Comparison of ENCODE assay signal across 20 cellular contexts in the genomic region with DNA sequence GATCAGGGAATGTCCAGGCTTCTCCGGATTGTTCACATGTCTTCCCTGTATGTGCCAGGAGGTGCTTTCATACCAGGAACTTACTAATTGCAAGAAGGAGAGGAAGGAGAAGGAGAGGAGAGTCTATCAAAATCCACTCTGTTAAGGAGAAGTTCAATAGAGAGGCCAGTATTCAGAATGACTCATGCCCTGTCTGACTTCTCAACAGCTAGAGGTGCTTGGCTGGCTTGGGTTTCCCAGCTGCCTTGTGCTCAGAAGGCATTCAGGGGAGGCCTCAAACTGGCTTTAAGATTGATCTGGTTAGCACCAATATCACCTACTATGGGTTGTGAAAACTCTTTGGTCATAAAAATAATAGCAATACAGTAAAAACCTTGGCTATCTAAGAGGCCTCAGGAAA.
A peak's percentile ranks its signal among the peaks of the same experiment; 100 is the strongest.
DNase-seq lines count a peak whose midpoint lies in the region; ATAC-seq and TF ChIP-seq lines count a peak whose summit lies in the region.
"Had no signal": no experiment of that assay in that cellular context is flagged by ENCODE, and none has a peak within 500 bp of the region (broad histone marks: within the 10 kb centered on the region; RNA-seq: fewer than 3 reads in every experiment).

No MANE protein-coding gene starts in this region.

- H3K36me3 ChIP-seq in HAP-1 (replicated peaks) = no peaks in the 10 kb centered on the region
- H3K36me3 ChIP-seq: BE2C, pancreas, uterus had no signal

- H3K4me3 Mint-ChIP-seq in stimulated activated effector memory CD8-positive, alpha-beta T cell treated with anti-CD3 and anti-CD28 coated beads, Interleukin-12 subunit alpha, Interleukin-12 subunit beta, amount 100 ng/mL, for 72 hours = no peak overlapping the region
- H3K4me3 Mint-ChIP-seq: natural killer cell had no signal

- H3K9me3 ChIP-seq in HAP-1 = no peaks in the 10 kb centered on the region
- H3K9me3 ChIP-seq: BE2C, pancreas, uterus had no signal

- TF ChIP-seq CTCF in NB4 (IDR thresholded peaks at IDR 0.05; ENCODE audit: low read depth, low read length) (no peak), epithelial cell of esophagus (IDR thresholded peaks at IDR 0.05; ENCODE audit: insufficient read depth, low read depth, low read length, missing control alignments) (no peak)

- no peaks in the 10 kb centered on the region for H3K4me1 ChIP-seq in HAP-1
- H3K4me1 ChIP-seq: BE2C, pancreas, uterus had no signal

- H3K4me1 Mint-ChIP-seq in stimulated activated effector memory CD8-positive, alpha-beta T cell treated with anti-CD3 and anti-CD28 coated beads, Interleukin-12 subunit alpha, Interleukin-12 subunit beta, amount 100 ng/mL, for 72 hours = peaks cover 8% of the 10 kb centered on the region
- H3K4me1 Mint-ChIP-seq: natural killer cell had no signal

- ATAC-seq in stimulated activated effector memory CD8-positive, alpha-beta T cell treated with anti-CD3 and anti-CD28 coated beads, Interleukin-12 subunit alpha, Interleukin-12 subunit beta, amount 100 ng/mL, for 72 hours = peak; percentile 55
- ATAC-seq in GM21576 (IDR thresholded peaks at IDR 0.05; ENCODE audit: unreplicated experiment) = no peak
- ATAC-seq: natural killer cell had no signal

- no peaks in the 10 kb centered on the region for H3K27me3 ChIP-seq in HAP-1 (ENCODE audit: low read depth)
- H3K27me3 ChIP-seq: BE2C, pancreas, uterus had no signal

- TF ChIP-seq POLR2A in NB4 (IDR thresholded peaks at IDR 0.05; ENCODE audit: extremely low read depth, insufficient read length) = no peak

- no peaks in the 10 kb centered on the region for H3K36me3 Mint-ChIP-seq in stimulated activated effector memory CD8-positive, alpha-beta T cell treated with anti-CD3 and anti-CD28 coated beads, Interleukin-12 subunit alpha, Interleukin-12 subunit beta, amount 100 ng/mL, for 72 hours
- H3K36me3 Mint-ChIP-seq: natural killer cell had no signal

- DNase-seq in NCI-H82 (lab: John Stamatoyannopoulos, UW) (peak; percentile 22), NCI-H82 treated with DMSO at 0.1 percent for 48 hours (lab: John Stamatoyannopoulos, UW; ENCODE audit: unreplicated experiment) (no peak), NB4 (ENCODE audit: low read depth) (peak; percentile 12), epithelial cell of esophagus (ENCODE audit: low read depth) (peak; percentile 24), NCI-H345 (lab: John Stamatoyannopoulos, UW) (no peak), HAP-1 (ENCODE audit: low spot score in 2 of 2) (no peak)
- DNase-seq in stimulated activated effector memory CD8-positive, alpha-beta T cell treated with anti-CD3 and anti-CD28 coated beads, Interleukin-12 subunit alpha, Interleukin-12 subunit beta, amount 100 ng/mL, for 72 hours (ENCODE audit: low spot score in 2 of 2) = no peak
- DNase-seq: 8988T; BE2C; COR-L47; natural killer cell; NCI-H1092; NCI-H2081; NCI-H446 treated with DMSO at 0.1 percent for 48 hours; pancreas; stimulated activated CD4-positive, alpha-beta T cell treated with anti-CD3 and anti-CD28 coated beads, Interleukin-2, amount 100 ng/mL, for 48 hours; substantia nigra; uterus had no signal

- H3K9me3 Mint-ChIP-seq in stimulated activated effector memory CD8-positive, alpha-beta T cell treated with anti-CD3 and anti-CD28 coated beads, Interleukin-12 subunit alpha, Interleukin-12 subunit beta, amount 100 ng/mL, for 72 hours = no peaks in the 10 kb centered on the region
- H3K9me3 Mint-ChIP-seq: natural killer cell had no signal

- no peak overlapping the region for H3K27ac Mint-ChIP-seq in stimulated activated effector memory CD8-positive, alpha-beta T cell treated with anti-CD3 and anti-CD28 coated beads, Interleukin-12 subunit alpha, Interleukin-12 subunit beta, amount 100 ng/mL, for 72 hours
- H3K27ac Mint-ChIP-seq: natural killer cell had no signal

- in situ Hi-C loops in HAP-1 (cut with MboI; ENCODE audit: low sequenced_read_pairs) = no loop called here

- no peak overlapping the region for H3K4me3 ChIP-seq in NB4 (ENCODE audit: low read depth, low read length)
- H3K4me3 ChIP-seq in epithelial cell of esophagus (ENCODE audit: low read length) = no peak overlapping the region
- H3K4me3 ChIP-seq in HAP-1 = no peak overlapping the region
- H3K4me3 ChIP-seq: pancreas, skin epidermis, uterus had no signal

Comparison
In these comparisons a context has a peak if more than half of its experiments do, and no peak if none do; other contexts are left out.
1. DNase-seq: peak in NCI-H82 (single experiment), NB4 (single experiment) and epithelial cell of esophagus (single experiment); none in NCI-H82 treated with DMSO at 0.1 percent for 48 hours (single experiment), stimulated activated effector memory CD8-positive, alpha-beta T cell treated with anti-CD3 and anti-CD28 coated beads, Interleukin-12 subunit alpha, Interleukin-12 subunit beta, amount 100 ng/mL, for 72 hours (0 of 2), NCI-H345 (single experiment) and HAP-1 (0 of 2).